ENCODE assay signal across 16 cellular contexts in genomic region chr10:16931919-16932318, GRCh38.
DNase-seq lines count a peak whose midpoint lies in the region; FAIRE-seq and TF ChIP-seq lines count a peak whose summit lies in the region.
"Had no signal": no experiment of that assay in that cellular context is flagged by ENCODE, and none has a peak within 500 bp of the region (broad histone marks: within the 10 kb centered on the region; RNA-seq: fewer than 3 reads in every experiment).

No MANE protein-coding gene starts in this region.

- H3K4me1 Mint-ChIP-seq in astrocyte (ENCODE audit: low read depth, unreplicated experiment), result peaks cover 3% of the 10 kb centered on the region
- H3K4me1 Mint-ChIP-seq: CD4-positive, alpha-beta memory T cell had no signal

- H3K4me3 ChIP-seq in astrocyte (ENCODE audit: insufficient read depth, low read depth, low read length) (no peak overlapping the region), mesenchymal stem cell (ENCODE audit: insufficient read depth in 1 of 2, low read depth in 1 of 2, low read length in 2 of 2) (no peak overlapping the region), neuronal stem cell (ENCODE audit: low read length in 2 of 2) (no peak overlapping the region)

- H3K23ac ChIP-seq in mesenchymal stem cell (ENCODE audit: low read length in 2 of 2) (no peak overlapping the region), neuronal stem cell (ENCODE audit: low read depth, low read length, poor library complexity) (no peak overlapping the region)

- H3K36me3 ChIP-seq in astrocyte (ENCODE audit: insufficient read depth, low read length) (no peaks in the 10 kb centered on the region), mesenchymal stem cell (ENCODE audit: control insufficient read depth in 1 of 2, insufficient read depth in 2 of 2, low read depth in 1 of 2, low read length in 2 of 2) (peaks cover 0 to 6% of the 10 kb centered on the region in 2 experiments), neuronal stem cell (replicated peaks in 1 of 2; ENCODE audit: control insufficient read depth in 2 of 2, insufficient read depth in 2 of 2, low read length in 2 of 2) (no peaks in the 10 kb centered on the region)

- no peak overlapping the region for H3K27ac Mint-ChIP-seq in astrocyte (ENCODE audit: unreplicated experiment)

- no peak overlapping the region for H3K4me3 Mint-ChIP-seq in astrocyte (ENCODE audit: unreplicated experiment)
- H3K4me3 Mint-ChIP-seq: CD4-positive, alpha-beta memory T cell had no signal

- peaks cover 5% of the 10 kb centered on the region for H3K36me3 Mint-ChIP-seq in astrocyte (ENCODE audit: low read depth, unreplicated experiment)

- H3K18ac ChIP-seq in mesenchymal stem cell (ENCODE audit: low read depth in 1 of 2, low read length in 2 of 2), result no peak overlapping the region
- no peak overlapping the region for H3K18ac ChIP-seq in neuronal stem cell (ENCODE audit: low read length)

- H4K20me1 ChIP-seq in astrocyte (ENCODE audit: insufficient read depth, low read length), result no peaks in the 10 kb centered on the region

- H3K27ac ChIP-seq in astrocyte (ENCODE audit: low read depth, low read length), result no peak overlapping the region
- H3K27ac ChIP-seq in mesenchymal stem cell (ENCODE audit: low read length, poor library complexity, severe bottlenecking), result no peak overlapping the region
- no peak overlapping the region for H3K27ac ChIP-seq in neuronal stem cell (replicated peaks; ENCODE audit: low read length)

- peak overlapping the region; percentile 55 for H4K8ac ChIP-seq in mesenchymal stem cell (ENCODE audit: low read length)
- no peak overlapping the region for H4K8ac ChIP-seq in neuronal stem cell (ENCODE audit: low read depth, low read length)

- no peak overlapping the region for H4K91ac ChIP-seq in mesenchymal stem cell (ENCODE audit: low read length)
- no peak overlapping the region for H4K91ac ChIP-seq in neuronal stem cell (ENCODE audit: low read depth, low read length, poor library complexity)

- no peak overlapping the region for H2AK5ac ChIP-seq in mesenchymal stem cell (ENCODE audit: low read length, severe bottlenecking)
- H2AK5ac ChIP-seq in neuronal stem cell (ENCODE audit: low read depth, low read length), result no peak overlapping the region

- H2BK120ac ChIP-seq in mesenchymal stem cell (ENCODE audit: low read depth, low read length) (no peak overlapping the region), neuronal stem cell (ENCODE audit: low read depth, low read length) (no peak overlapping the region)

- H2BK12ac ChIP-seq in mesenchymal stem cell (ENCODE audit: low read length in 2 of 2), result peak overlapping the region in 1 of 2 experiments; percentile 42
- H2BK12ac ChIP-seq in neuronal stem cell (ENCODE audit: low read length), result peak overlapping the region; percentile 84

- H2BK15ac ChIP-seq in mesenchymal stem cell (ENCODE audit: low read depth, poor library complexity, severe bottlenecking), result no peak overlapping the region
- no peak overlapping the region for H2BK15ac ChIP-seq in neuronal stem cell (ENCODE audit: low read length)

- H3K79me1 ChIP-seq in mesenchymal stem cell (replicated peaks; ENCODE audit: low read length, poor library complexity, severe bottlenecking) (no peaks in the 10 kb centered on the region), neuronal stem cell (ENCODE audit: low read depth, low read length) (no peaks in the 10 kb centered on the region)

- no peaks in the 10 kb centered on the region for H3K9me3 ChIP-seq in astrocyte (ENCODE audit: insufficient read depth, low read depth, low read length)
- no peaks in the 10 kb centered on the region for H3K9me3 ChIP-seq in mesenchymal stem cell (ENCODE audit: control insufficient read depth, low read length)
- H3K9me3 ChIP-seq in neuronal stem cell (replicated peaks in 1 of 2; ENCODE audit: control insufficient read depth in 2 of 2, insufficient read depth in 1 of 2, low read depth in 1 of 2, low read length in 2 of 2), result peaks cover 2 to 21% of the 10 kb centered on the region in 2 donors
- H3K9me3 ChIP-seq: Caco-2 had no signal

- no peak for FAIRE-seq in astrocyte (lab: Jason Lieb, UNC)
- FAIRE-seq: G401.6, GM12892 had no signal

- no peak for DNase-seq in astrocyte (ENCODE audit: low read depth)
- DNase-seq in mesenchymal stem cell, result no peak
- DNase-seq in neuronal stem cell (ENCODE audit: low spot score), result no peak
- DNase-seq in stimulated activated CD4-positive, alpha-beta T cell treated with anti-CD3 and anti-CD28 coated beads, Interleukin-1b, Interleukin-23, amount 100 ng/mL, for 48 hours, result no peak
- DNase-seq in SW 1271 (lab: John Stamatoyannopoulos, UW), result no peak
- DNase-seq in COLO668 (lab: John Stamatoyannopoulos, UW; ENCODE audit: unreplicated experiment), result no peak
- DNase-seq: C1 segment of cervical spinal cord; Caco-2; CD4-positive, alpha-beta memory T cell; DMS153; DND-41; GOT3; H7; HCEC 1CT had no signal

- H3K4ac ChIP-seq in mesenchymal stem cell (ENCODE audit: low read depth in 1 of 2, low read length in 2 of 2) (no peak overlapping the region), neuronal stem cell (ENCODE audit: low read length) (no peak overlapping the region)

- no peaks in the 10 kb centered on the region for H3K27me3 Mint-ChIP-seq in astrocyte (ENCODE audit: low read depth, unreplicated experiment)
- H3K27me3 Mint-ChIP-seq: CD4-positive, alpha-beta memory T cell had no signal

- TF ChIP-seq CTCF in astrocyte (IDR thresholded peaks at IDR 0.05; ENCODE audit: insufficient read depth, low read depth, low read length), result no peak

- H3K9me3 Mint-ChIP-seq in astrocyte (ENCODE audit: unreplicated experiment), result no peaks in the 10 kb centered on the region

- H3K4me2 ChIP-seq in astrocyte (ENCODE audit: low read length) (no peak overlapping the region), mesenchymal stem cell (ENCODE audit: low read length, poor library complexity, severe bottlenecking) (no peak overlapping the region), neuronal stem cell (ENCODE audit: insufficient read depth, low read length, poor library complexity, severe bottlenecking) (no peak overlapping the region)

- H3K27me3 ChIP-seq in astrocyte (ENCODE audit: insufficient read depth, low read length), result no peaks in the 10 kb centered on the region
- H3K27me3 ChIP-seq in mesenchymal stem cell (ENCODE audit: control insufficient read depth in 1 of 2, insufficient read depth in 1 of 2, low read length in 2 of 2), result no peaks in the 10 kb centered on the region
- no peaks in the 10 kb centered on the region for H3K27me3 ChIP-seq in neuronal stem cell (ENCODE audit: control insufficient read depth in 3 of 3, insufficient read depth in 3 of 3, low read depth in 1 of 3, low read length in 3 of 3)

- H2AFZ ChIP-seq in astrocyte (ENCODE audit: low read depth, low read length), result peak overlapping the region; percentile 13
- H2AFZ ChIP-seq in mesenchymal stem cell (ENCODE audit: low read depth, low read length), result no peak overlapping the region
- no peak overlapping the region for H2AFZ ChIP-seq in neuronal stem cell (ENCODE audit: low read length)

- H3K4me1 ChIP-seq in astrocyte (ENCODE audit: insufficient read depth, low read length), result no peaks in the 10 kb centered on the region
- H3K4me1 ChIP-seq in mesenchymal stem cell (ENCODE audit: control insufficient read depth, insufficient read depth, low read depth, low read length), result no peaks in the 10 kb centered on the region
- peaks cover 4 to 8% of the 10 kb centered on the region in 2 donors for H3K4me1 ChIP-seq in neuronal stem cell (ENCODE audit: control insufficient read depth in 2 of 2, insufficient read depth in 1 of 2, low read depth in 1 of 2, low read length in 2 of 2)
- H3K4me1 ChIP-seq: Caco-2 had no signal

- H3K79me2 ChIP-seq in astrocyte (ENCODE audit: insufficient read depth, low read length), result no peaks in the 10 kb centered on the region

- H3K9ac ChIP-seq in astrocyte (ENCODE audit: low read length) (no peak overlapping the region), mesenchymal stem cell (ENCODE audit: low read length) (no peak overlapping the region), neuronal stem cell (ENCODE audit: low read depth, low read length, poor library complexity) (no peak overlapping the region)

- H3K14ac ChIP-seq in mesenchymal stem cell (ENCODE audit: low read length in 2 of 2) (no peak overlapping the region), neuronal stem cell (ENCODE audit: low read length) (no peak overlapping the region)

- H2BK5ac ChIP-seq in mesenchymal stem cell (ENCODE audit: low read depth, low read length, poor library complexity, severe bottlenecking), result no peak overlapping the region
- H2BK5ac ChIP-seq in neuronal stem cell (ENCODE audit: low read length), result no peak overlapping the region

- WGBS in mesenchymal stem cell, result 92% methylated on average over 5 of the region's 5 CpGs
- no CpG with 5 or more reads among the region's 5 CpGs for WGBS in neuronal stem cell (ENCODE audit: extremely low coverage in 2 of 2, insufficient read length in 2 of 2, insufficient replicate concordance in 1 of 2), 2 donors
